8 cellular contexts compared by ENCODE assay signal in the genomic region with DNA sequence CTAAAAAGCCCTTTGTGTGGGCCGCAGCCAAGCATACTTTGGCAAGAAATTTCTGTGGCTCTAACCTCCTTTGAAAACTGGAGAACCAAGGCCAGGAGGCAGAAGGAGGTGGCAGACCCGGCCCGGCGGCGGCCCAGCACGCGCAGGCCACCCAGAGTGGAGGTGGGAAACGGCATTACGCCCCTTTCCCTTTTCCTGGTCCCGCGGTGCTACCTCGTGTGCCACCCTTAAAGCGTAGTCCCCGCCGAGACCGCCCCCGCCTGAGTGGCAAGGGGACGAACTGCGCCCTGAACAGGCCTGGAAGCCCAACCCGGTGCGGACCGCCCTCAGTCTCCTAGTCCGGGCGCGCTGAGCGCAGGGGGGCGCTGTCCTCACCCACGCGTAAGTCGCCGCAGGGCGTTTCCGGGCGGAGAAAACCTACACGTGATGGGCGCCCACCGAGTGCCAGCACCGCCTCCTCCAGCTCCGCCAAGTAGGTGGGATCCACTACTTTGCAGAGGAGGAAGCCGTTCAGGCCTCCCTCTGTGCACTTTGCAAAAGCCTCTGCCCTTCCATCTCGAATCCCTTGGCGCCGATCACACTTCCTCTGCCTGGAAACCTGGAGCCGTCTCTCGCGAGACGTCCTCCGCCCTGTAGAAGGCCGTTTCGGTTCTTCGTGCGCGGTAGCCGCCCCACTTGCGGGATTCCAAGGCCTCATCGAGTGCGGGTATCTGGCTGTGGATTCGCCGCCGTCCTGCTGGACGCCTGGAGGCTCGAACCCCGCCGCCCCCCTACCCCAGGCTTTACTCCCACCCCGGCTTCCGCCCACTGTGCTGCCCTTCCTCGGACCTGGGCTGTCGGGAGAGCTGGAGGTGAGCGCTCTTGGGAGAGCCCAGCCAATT. TPM values are rescaled to one million over a fixed set of nuclear protein-coding genes. Genes with fewer than 3 reads are reported as not detected.
DNase-seq lines count a peak whose midpoint lies in the region; ATAC-seq and TF ChIP-seq lines count a peak whose summit lies in the region.

A gene with protein sequence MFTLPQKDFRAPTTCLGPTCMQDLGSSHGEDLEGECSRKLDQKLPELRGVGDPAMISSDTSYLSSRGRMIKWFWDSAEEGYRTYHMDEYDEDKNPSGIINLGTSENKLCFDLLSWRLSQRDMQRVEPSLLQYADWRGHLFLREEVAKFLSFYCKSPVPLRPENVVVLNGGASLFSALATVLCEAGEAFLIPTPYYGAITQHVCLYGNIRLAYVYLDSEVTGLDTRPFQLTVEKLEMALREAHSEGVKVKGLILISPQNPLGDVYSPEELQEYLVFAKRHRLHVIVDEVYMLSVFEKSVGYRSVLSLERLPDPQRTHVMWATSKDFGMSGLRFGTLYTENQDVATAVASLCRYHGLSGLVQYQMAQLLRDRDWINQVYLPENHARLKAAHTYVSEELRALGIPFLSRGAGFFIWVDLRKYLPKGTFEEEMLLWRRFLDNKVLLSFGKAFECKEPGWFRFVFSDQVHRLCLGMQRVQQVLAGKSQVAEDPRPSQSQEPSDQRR (plus strand): TSS at position 420 of the 881 bp plus-strand sequence. CDS start 1,358 bp downstream, outside the sequence.

- under 1% methylated on average over 69 of the region's 69 CpGs for WGBS in urinary bladder

- DNase-seq in GM12865 (ENCODE audit: low read depth) (peak; percentile 94), NCI-H128 (lab: John Stamatoyannopoulos, UW; ENCODE audit: unreplicated experiment) (peak; percentile 84), T-helper 2 cell (peak; percentile 69 to 96 (median 84)), anterior cingulate cortex (lab: John Stamatoyannopoulos, UW) (peak; percentile 26 to 93 (median 83)), right atrium auricular region (ENCODE audit: low spot score) (peak; percentile 97), pulmonary artery endothelial cell (ENCODE audit: low read depth, low spot score) (peak; percentile 78)

- H3K4me3 ChIP-seq in GM12865 (ENCODE audit: low read depth, low read length) = peak within 1 kb of the TSS; percentile 45
- peak within 1 kb of the TSS; percentile 66 to 76 for H3K4me3 ChIP-seq in right atrium auricular region
- peak within 1 kb of the TSS; percentile 85 for H3K4me3 ChIP-seq in urinary bladder (ENCODE audit: low read depth, low read length)

- peak; percentile 94 for ATAC-seq in HG02588 (IDR thresholded peaks at IDR 0.05; ENCODE audit: unreplicated experiment)

- peak within 1 kb of the TSS; percentile 89 to 91 for H3K27ac ChIP-seq in right atrium auricular region
- peak within 1 kb of the TSS; percentile 97 for H3K27ac ChIP-seq in urinary bladder (ENCODE audit: low read depth)

- no peaks in the 10 kb centered on the region for H3K9me3 ChIP-seq in right atrium auricular region

- H3K36me3 ChIP-seq in right atrium auricular region (no peaks in the 10 kb centered on the region), urinary bladder (ENCODE audit: insufficient read depth) (peaks cover 1% of the 10 kb centered on the region)

- H3K4me1 ChIP-seq in right atrium auricular region (peaks cover 0 to 9% of the 10 kb centered on the region in 2 donors), urinary bladder (ENCODE audit: insufficient read depth) (no peaks in the 10 kb centered on the region)

- peak; percentile 70 for TF ChIP-seq CTCF in GM12865 (IDR thresholded peaks at IDR 0.05; ENCODE audit: insufficient read depth, low read depth, low read length, missing control alignments)
- peak; percentile 82 to 95 for TF ChIP-seq CTCF in right atrium auricular region (IDR thresholded peaks at IDR 0.05)

- no peaks in the 10 kb centered on the region for H3K27me3 ChIP-seq in right atrium auricular region

RNA-seq across cellular contexts. Expression of the gene that starts here (rescaled TPM):
- total RNA-seq in right atrium auricular region (1 to 10 TPM; 2.3 to 6.1 TPM), pulmonary artery endothelial cell (2.4 and 2.8 TPM in 2 replicates), urinary bladder (29.2 TPM)
- 14.2 TPM for polyA plus RNA-seq in urinary bladder

Comparison
In these comparisons a context has a peak if more than half of its experiments do, and no peak if none do; other contexts are left out.
1. Peak in every context shown above with its lines: DNase-seq, ATAC-seq, H3K4me3 ChIP-seq and H3K27ac ChIP-seq.